Comparison of ENCODE assay signal across 14 cellular contexts in the genomic region with DNA sequence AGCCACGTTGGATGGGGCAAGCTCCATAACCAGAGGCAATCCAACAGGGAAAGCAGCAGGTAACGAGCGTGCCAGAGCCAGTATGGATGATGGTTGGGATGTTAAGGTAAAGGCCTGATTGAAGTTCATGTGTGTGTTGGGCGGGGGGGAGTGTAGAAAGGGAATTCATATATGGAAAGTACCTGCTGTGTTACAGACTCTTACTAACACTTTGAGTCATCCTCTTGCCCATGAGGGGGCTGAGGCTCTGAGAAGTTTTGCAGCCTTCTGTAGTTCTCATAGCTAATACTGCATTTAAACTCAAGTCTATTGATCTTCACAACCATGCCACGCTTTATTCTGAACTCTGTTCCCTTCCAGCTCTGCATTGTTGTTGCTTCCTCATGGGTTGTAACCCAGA. TPM values are rescaled to one million over a fixed set of nuclear protein-coding genes. Genes with fewer than 3 reads are reported as not detected.
DNase-seq lines count a peak whose midpoint lies in the region; ATAC-seq and TF ChIP-seq lines count a peak whose summit lies in the region.
"Had no signal": no experiment of that assay in that cellular context is flagged by ENCODE, and none has a peak within 500 bp of the region (broad histone marks: within the 10 kb centered on the region; RNA-seq: fewer than 3 reads in every experiment).

No MANE protein-coding gene starts in this region.

- no peaks in the 10 kb centered on the region for H3K36me3 Mint-ChIP-seq in activated T-cell treated with anti-CD3 and anti-CD28 coated beads, Interleukin-2, amount 50 U/mL, for 72 hours (ENCODE audit: insufficient read depth in 2 of 2)
- no peaks in the 10 kb centered on the region for H3K36me3 Mint-ChIP-seq in activated T-cell treated with anti-CD3 and anti-CD28 coated beads, Interleukin-2, amount 50 U/mL, for 24 hours (ENCODE audit: low read depth)
- H3K36me3 Mint-ChIP-seq in H9 (ENCODE audit: insufficient read depth in 1 of 3, low read depth in 3 of 3) (peaks cover 0 to 7% (median 0%) of the 10 kb centered on the region in 3 experiments; a peak in 2 of 7 replicates), osteocyte (ENCODE audit: unreplicated experiment) (no peaks in the 10 kb centered on the region)

- H3K9me3 Mint-ChIP-seq in activated T-cell treated with anti-CD3 and anti-CD28 coated beads, Interleukin-2, amount 50 U/mL, for 72 hours, result no peaks in the 10 kb centered on the region
- H3K9me3 Mint-ChIP-seq in activated T-cell treated with anti-CD3 and anti-CD28 coated beads, Interleukin-2, amount 50 U/mL, for 24 hours, result no peaks in the 10 kb centered on the region
- H3K9me3 Mint-ChIP-seq in H9, result no peaks in the 10 kb centered on the region
- no peaks in the 10 kb centered on the region for H3K9me3 Mint-ChIP-seq in osteocyte (ENCODE audit: unreplicated experiment)

- H2BK5ac ChIP-seq in H9 (ENCODE audit: insufficient read length, low read length), result no peak overlapping the region

- no peak overlapping the region for H3K4ac ChIP-seq in H9 (ENCODE audit: low read depth, low read length)

- no peak overlapping the region for H4K5ac ChIP-seq in H9 (ENCODE audit: insufficient read length, low read depth, low read length)

- no peaks in the 10 kb centered on the region for H3K23me2 ChIP-seq in H9 (ENCODE audit: insufficient read length, low read depth, low read length, poor library complexity, severe bottlenecking)

- no peak overlapping the region for H3K9ac ChIP-seq in H9 (ENCODE audit: extremely low read depth, insufficient read length, low read length)

- H3K9me3 ChIP-seq in H9 (ENCODE audit: control insufficient read depth, low read depth, low read length) (no peaks in the 10 kb centered on the region), BE2C (no peaks in the 10 kb centered on the region)
- H3K9me3 ChIP-seq: SJSA1 had no signal

- H3K79me2 ChIP-seq in H9 (ENCODE audit: insufficient read depth, low read length), result no peaks in the 10 kb centered on the region

- no peak overlapping the region for H2BK12ac ChIP-seq in H9 (ENCODE audit: insufficient read length, low read depth, low read length)

- H3K23ac ChIP-seq in H9 (ENCODE audit: insufficient read length, low read depth, low read length), result no peak overlapping the region

- no peaks in the 10 kb centered on the region for H3K36me3 ChIP-seq in BE2C
- H3K36me3 ChIP-seq: SJSA1 had no signal

- no peaks in the 10 kb centered on the region for H3K79me1 ChIP-seq in H9 (ENCODE audit: insufficient read depth, low read depth, low read length, poor library complexity, severe bottlenecking)

- H3K4me1 Mint-ChIP-seq in activated T-cell treated with anti-CD3 and anti-CD28 coated beads, Interleukin-2, amount 50 U/mL, for 72 hours (ENCODE audit: low read depth), result peaks cover 17% of the 10 kb centered on the region
- H3K4me1 Mint-ChIP-seq in activated T-cell treated with anti-CD3 and anti-CD28 coated beads, Interleukin-2, amount 50 U/mL, for 24 hours (ENCODE audit: low read depth), result peaks cover 5% of the 10 kb centered on the region
- H3K4me1 Mint-ChIP-seq in H9 (peaks cover 13 to 15% of the 10 kb centered on the region in 2 experiments), osteocyte (ENCODE audit: unreplicated experiment) (peaks cover 4% of the 10 kb centered on the region)

- H3K56ac ChIP-seq in H9 (ENCODE audit: insufficient read length, low read depth, low read length), result no peak overlapping the region

- no peak overlapping the region for H3T11ph ChIP-seq in H9 (ENCODE audit: low read length)

- H2BK15ac ChIP-seq in H9 (ENCODE audit: low read depth, low read length), result no peak overlapping the region

- H3K4me2 ChIP-seq in H9 (ENCODE audit: insufficient read depth, insufficient read length, low read length), result no peak overlapping the region

- no peak overlapping the region for H3K27ac Mint-ChIP-seq in activated T-cell treated with anti-CD3 and anti-CD28 coated beads, Interleukin-2, amount 50 U/mL, for 72 hours
- H3K27ac Mint-ChIP-seq in activated T-cell treated with anti-CD3 and anti-CD28 coated beads, Interleukin-2, amount 50 U/mL, for 24 hours, result no peak overlapping the region
- H3K27ac Mint-ChIP-seq in H9 (0 out of 7 replicates have a peak overlapping the region, but pooled peaks of 1 of the 3 experiments have one; percentile 24), osteocyte (ENCODE audit: unreplicated experiment) (no peak overlapping the region)

- H2BK120ac ChIP-seq in H9 (ENCODE audit: low read depth, low read length, poor library complexity, severe bottlenecking), result no peak overlapping the region

- H3K27me3 ChIP-seq in H9 (ENCODE audit: insufficient read depth, low read length), result no peaks in the 10 kb centered on the region
- H3K27me3 ChIP-seq in BE2C, result no peaks in the 10 kb centered on the region; the same call in 1 of the 2 replicates

- WGBS in H9 (ENCODE audit: extremely low coverage, insufficient read length, low lambda C conversion rate), result no CpG with 5 or more reads among the region's 5 CpGs

- ATAC-seq in activated T-cell treated with anti-CD3 and anti-CD28 coated beads, Interleukin-2, amount 50 U/mL, for 72 hours (replicated peaks in 1 of 2), result peak; percentile 83 to 94
- ATAC-seq in HG03175 (IDR thresholded peaks at IDR 0.05; ENCODE audit: unreplicated experiment) (peak; percentile 75), GM19455 (IDR thresholded peaks at IDR 0.05; ENCODE audit: unreplicated experiment) (no peak)
- peak; percentile 65 for ATAC-seq in stimulated activated naive CD8-positive, alpha-beta T cell treated with anti-CD3 and anti-CD28 coated beads, Interleukin-15, Interleukin-2, amounts not matched to agents 100 U/mL and 50 U/mL, for 24 hours

- no peak overlapping the region for H3K27ac ChIP-seq in H9 (ENCODE audit: insufficient read length, low read depth, low read length)
- H3K27ac ChIP-seq: SJSA1 had no signal

- H2AFZ ChIP-seq in H9 (ENCODE audit: low read length), result no peak overlapping the region

- H3K27me3 Mint-ChIP-seq in activated T-cell treated with anti-CD3 and anti-CD28 coated beads, Interleukin-2, amount 50 U/mL, for 72 hours (ENCODE audit: low read depth), result peaks cover 13% of the 10 kb centered on the region
- H3K27me3 Mint-ChIP-seq in activated T-cell treated with anti-CD3 and anti-CD28 coated beads, Interleukin-2, amount 50 U/mL, for 24 hours, result peaks cover 10% of the 10 kb centered on the region
- H3K27me3 Mint-ChIP-seq in H9 (ENCODE audit: low read depth) (peaks cover 2% of the 10 kb centered on the region; the same call in 1 of the 2 replicates), osteocyte (ENCODE audit: unreplicated experiment) (peaks cover 36% of the 10 kb centered on the region)

- H3K4me3 Mint-ChIP-seq in activated T-cell treated with anti-CD3 and anti-CD28 coated beads, Interleukin-2, amount 50 U/mL, for 72 hours, result no peak overlapping the region
- H3K4me3 Mint-ChIP-seq in activated T-cell treated with anti-CD3 and anti-CD28 coated beads, Interleukin-2, amount 50 U/mL, for 24 hours, result no peak overlapping the region
- H3K4me3 Mint-ChIP-seq in H9 (no peak overlapping the region), osteocyte (ENCODE audit: unreplicated experiment) (no peak overlapping the region)

- no peaks in the 10 kb centered on the region; the same call in 1 of the 2 replicates for H3K4me1 ChIP-seq in H9 (ENCODE audit: insufficient read depth, low read length)
- 0 out of 2 replicates have a peak, but pooled peaks cover 8% of the 10 kb centered on the region for H3K4me1 ChIP-seq in BE2C
- H3K4me1 ChIP-seq: SJSA1 had no signal

- peak overlapping the region; percentile 34 for H3K18ac ChIP-seq in H9 (ENCODE audit: insufficient read length, low read depth, low read length)

- DNase-seq in activated T-cell treated with anti-CD3 and anti-CD28 coated beads, Interleukin-2, amount 50 U/mL, for 72 hours, result peak; percentile 15 to 19
- no peak for DNase-seq in activated T-cell treated with anti-CD3 and anti-CD28 coated beads, Interleukin-2, amount 50 U/mL, for 24 hours
- DNase-seq in H9 (no peak), osteocyte (ENCODE audit: extremely low spot score, unreplicated experiment) (no peak), BE2C (no peak)
- DNase-seq in stimulated activated naive CD8-positive, alpha-beta T cell treated with anti-CD3 and anti-CD28 coated beads, Interleukin-15, Interleukin-2, amounts not matched to agents 100 U/mL and 50 U/mL, for 24 hours, result no peak
- DNase-seq: activated T-cell treated with anti-CD3 and anti-CD28 coated beads, Interleukin-2, amount 50 U/mL, for 1 hour; aorta; DMS 273 treated with DMSO at 0.1 percent for 48 hours; posterior cingulate gyrus had no signal

- TF ChIP-seq CTCF in H9 (conservative IDR thresholded peaks at IDR 0.05) (no peak), osteocyte (IDR thresholded peaks at IDR 0.05) (no peak), BE2C (IDR thresholded peaks at IDR 0.05; ENCODE audit: low read depth, low read length) (no peak)

- no peak overlapping the region for H4K8ac ChIP-seq in H9 (replicated peaks; ENCODE audit: insufficient read length, low read depth, low read length)

- no peak overlapping the region for H2AK5ac ChIP-seq in H9 (ENCODE audit: insufficient read length, low read length)

- H4K20me1 ChIP-seq in H9 (ENCODE audit: control insufficient read depth, insufficient read depth, insufficient read length), result no peaks in the 10 kb centered on the region

- no peak overlapping the region for H4K91ac ChIP-seq in H9 (ENCODE audit: insufficient read length, low read depth, low read length)

- H3K4me3 ChIP-seq in BE2C (ENCODE audit: low read depth, low read length), result no peak overlapping the region
- H3K4me3 ChIP-seq: SJSA1 had no signal

- H2BK20ac ChIP-seq in H9 (ENCODE audit: low read depth, low read length, poor library complexity, severe bottlenecking), result no peak overlapping the region

- H3K14ac ChIP-seq in H9 (ENCODE audit: insufficient read depth, low read length), result no peak overlapping the region

RNA-seq across cellular contexts. Expression of a gene that starts 28.5 kb away (rescaled TPM):
- 1 to 10 TPM; 2.9 to 4.3 TPM for total RNA-seq in activated T-cell treated with anti-CD3 and anti-CD28 coated beads, Interleukin-2, amount 50 U/mL, for 72 hours
- total RNA-seq in H9 (2021) (9.9 and 11.5 TPM in 2 replicates), osteocyte (4.1 and 5.5 TPM in 2 replicates)
- 4.8 TPM for polyA plus RNA-seq in BE2C (2012; ENCODE audit: insufficient read depth, insufficient read length, low read depth)
- total RNA-seq: fibroblast of villous mesenchyme had no signal

RNA-seq across cellular contexts. Expression of a gene that starts 36.8 kb away (rescaled TPM):
- total RNA-seq in activated T-cell treated with anti-CD3 and anti-CD28 coated beads, Interleukin-2, amount 50 U/mL, for 72 hours, result 10 to 100 TPM; 72.1 to 79.9 TPM
- 48.0 and 49.4 TPM in 2 replicates for total RNA-seq in H9 (2021)
- 35.2 and 41.8 TPM in 2 replicates for total RNA-seq in osteocyte
- 48.2 TPM for polyA plus RNA-seq in BE2C (2012; ENCODE audit: insufficient read depth, insufficient read length, low read depth)

Comparison
In these comparisons a context has a peak if more than half of its experiments do, and no peak if none do; other contexts are left out.
1. DNase-seq: peak in activated T-cell treated with anti-CD3 and anti-CD28 coated beads, Interleukin-2, amount 50 U/mL, for 72 hours (2 of 2); none in activated T-cell treated with anti-CD3 and anti-CD28 coated beads, Interleukin-2, amount 50 U/mL, for 24 hours (single experiment), H9 (single experiment), stimulated activated naive CD8-positive, alpha-beta T cell treated with anti-CD3 and anti-CD28 coated beads, Interleukin-15, Interleukin-2, amounts not matched to agents 100 U/mL and 50 U/mL, for 24 hours (single experiment), osteocyte (single experiment) and BE2C (single experiment).